9 cellular contexts compared by ENCODE assay signal in the genomic region with DNA sequence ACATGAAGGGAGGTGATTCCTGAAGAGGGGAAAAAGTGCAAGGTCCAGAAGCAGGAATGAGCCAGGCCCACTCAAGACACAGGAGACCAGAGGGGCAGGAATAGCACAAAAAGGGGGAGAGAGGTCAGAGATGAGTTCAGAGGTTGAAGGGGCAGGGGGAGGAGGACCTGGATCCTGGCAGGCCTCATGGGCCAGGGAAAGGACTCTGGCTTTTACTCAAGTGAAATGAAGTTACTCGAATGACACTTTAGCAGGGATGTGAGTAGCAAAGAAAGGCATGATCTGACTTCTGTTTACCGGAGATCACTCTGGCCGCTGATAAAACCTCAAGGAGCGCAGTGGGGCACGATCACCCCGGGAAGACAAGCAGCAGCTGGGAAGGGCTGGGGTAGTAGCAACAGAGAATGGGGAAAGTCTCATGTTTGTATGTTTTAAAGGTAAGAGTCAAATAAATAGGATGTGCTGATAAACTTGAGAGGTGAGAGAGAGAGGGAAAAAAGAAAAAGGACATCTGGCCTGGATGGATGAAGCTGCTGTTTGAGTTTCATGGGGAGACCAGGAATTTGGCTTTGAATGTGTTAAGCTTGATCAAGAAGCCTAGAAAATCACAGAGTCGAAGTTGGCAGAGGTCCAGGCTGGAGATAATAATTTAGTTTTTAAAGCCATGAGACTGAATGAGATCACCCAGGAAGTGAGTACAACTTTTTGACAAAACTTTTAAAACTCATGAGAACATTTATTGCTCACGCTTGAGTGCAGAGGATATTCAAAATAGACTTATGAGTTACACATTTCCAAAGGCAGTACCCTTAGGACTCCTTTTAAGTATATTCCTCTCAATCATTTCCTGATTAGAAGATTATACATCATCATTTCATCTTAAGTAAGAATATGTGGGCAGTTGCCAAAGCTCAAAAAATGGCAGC.
DNase-seq lines count a peak whose midpoint lies in the region; ATAC-seq and TF ChIP-seq lines count a peak whose summit lies in the region.
"Had no signal": no experiment of that assay in that cellular context is flagged by ENCODE, and none has a peak within 500 bp of the region (broad histone marks: within the 10 kb centered on the region; RNA-seq: fewer than 3 reads in every experiment).

No MANE protein-coding gene starts in this region.

- no peak overlapping the region for H3K27ac ChIP-seq in CD4-positive, alpha-beta T cell (ENCODE audit: low read depth, low read length)
- peak overlapping the region; percentile 34 for H3K27ac ChIP-seq in colonic mucosa

- ATAC-seq in CD4-positive, alpha-beta T cell (ENCODE audit: poor library complexity) = peak; percentile 35
- peak; percentile 57 for ATAC-seq in omental fat pad (ENCODE audit: low FRiP score)
- ATAC-seq in GM18870 (IDR thresholded peaks at IDR 0.05; ENCODE audit: unreplicated experiment) = no peak

- peak in 1 of 10 experiments; percentile 8 for DNase-seq in CD4-positive, alpha-beta T cell
- DNase-seq in LHCN-M2 (ENCODE audit: low read depth) (peak; percentile 93), colonic mucosa (peak; percentile 35), omental fat pad (ENCODE audit: low spot score) (peak; percentile 68), posterior vena cava (ENCODE audit: low spot score) (no peak), midbrain (lab: John Stamatoyannopoulos, UW) (no peak), NCI-H187 treated with DMSO at 0.1 percent for 48 hours (lab: John Stamatoyannopoulos, UW) (no peak)

- no peaks in the 10 kb centered on the region for H3K4me1 Mint-ChIP-seq in CD4-positive, alpha-beta T cell (ENCODE audit: low read depth)

- peaks cover 17% of the 10 kb centered on the region for H3K4me1 ChIP-seq in colonic mucosa

- no peaks in the 10 kb centered on the region for H3K36me3 ChIP-seq in colonic mucosa
- H3K36me3 ChIP-seq: HAP-1 had no signal

- no peak for TF ChIP-seq CTCF in CD4-positive, alpha-beta T cell (IDR thresholded peaks at IDR 0.05)
- TF ChIP-seq CTCF in colonic mucosa (IDR thresholded peaks at IDR 0.05) (no peak), omental fat pad (IDR thresholded peaks at IDR 0.05) (no peak)

- no peaks in the 10 kb centered on the region for H3K9me3 Mint-ChIP-seq in CD4-positive, alpha-beta T cell

- intact Hi-C loops in CD4-positive, alpha-beta T cell (cut with DNase I, micrococcal nuclease) = loop anchor here in 1 of 2 experiments (10.0 kb wide), 1 partner anchor 257 kb away; no protein-coding TSS in a partner anchor
- intact Hi-C loops in colonic mucosa (cut with DNase I) (no loop called here), posterior vena cava (cut with DNase I) (no loop called here)

- CTCF ChIA-PET in CD4-positive, alpha-beta T cell (lab: Charles Lee) = interaction anchor here (1.1 to 1.6 kb wide), 2 partner anchors 41 to 188 kb away, joined by 3 read pairs; no protein-coding TSS in a partner anchor

- H3K27me3 ChIP-seq in CD4-positive, alpha-beta T cell (ENCODE audit: control insufficient read depth, insufficient read depth, low read length) = no peaks in the 10 kb centered on the region
- no peaks in the 10 kb centered on the region for H3K27me3 ChIP-seq in colonic mucosa

- POLR2A ChIA-PET in CD4-positive, alpha-beta T cell (lab: Charles Lee) = interaction anchor here (1.0 kb wide), 1 partner anchor 24 kb away, joined by 3 read pairs; no protein-coding TSS in a partner anchor

- H3K27me3 Mint-ChIP-seq in CD4-positive, alpha-beta T cell = no peaks in the 10 kb centered on the region

- H3K4me3 ChIP-seq in colonic mucosa = no peak overlapping the region
- H3K4me3 ChIP-seq: HAP-1 had no signal

- no peak overlapping the region for H3K4me3 Mint-ChIP-seq in CD4-positive, alpha-beta T cell

- no peaks in the 10 kb centered on the region for H3K9me3 ChIP-seq in CD4-positive, alpha-beta T cell (ENCODE audit: control insufficient read depth, low read length)
- H3K9me3 ChIP-seq in colonic mucosa = no peaks in the 10 kb centered on the region
- H3K9me3 ChIP-seq: HAP-1 had no signal

- peak overlapping the region in 1 of 2 donors; percentile 27 for H3K9ac ChIP-seq in colonic mucosa (ENCODE audit: low read depth in 2 of 2, low read length in 2 of 2)

- H3K27ac Mint-ChIP-seq in CD4-positive, alpha-beta T cell = no peak overlapping the region

- no peaks in the 10 kb centered on the region for H3K36me3 Mint-ChIP-seq in CD4-positive, alpha-beta T cell (ENCODE audit: low read depth)

Comparison
In these comparisons a context has a peak if more than half of its experiments do, and no peak if none do; other contexts are left out.
1. DNase-seq: peak in LHCN-M2 (single experiment), colonic mucosa (single experiment) and omental fat pad (single experiment); none in posterior vena cava (single experiment), midbrain (single experiment) and NCI-H187 treated with DMSO at 0.1 percent for 48 hours (single experiment).